ENCODE assay signal across 19 cellular contexts in genomic region chr20:12740647-12741046, GRCh38.
"Had no signal": no experiment of that assay in that cellular context is flagged by ENCODE, and none has a peak within 500 bp of the region (broad histone marks: within the 10 kb centered on the region; RNA-seq: fewer than 3 reads in every experiment).

No MANE protein-coding gene starts in this region.

- H3K4me1 ChIP-seq: gastrocnemius medialis, psoas muscle, sigmoid colon, stomach, thyroid gland had no signal

- H3K27me3 ChIP-seq: dorsolateral prefrontal cortex, gastrocnemius medialis, ovary, sigmoid colon, stomach, thyroid gland had no signal

- H3K9me3 ChIP-seq: gastrocnemius medialis, ovary, psoas muscle, sigmoid colon, thyroid gland had no signal

- H3K4me3 ChIP-seq: dorsolateral prefrontal cortex, gastrocnemius medialis, lung, ovary, psoas muscle, sigmoid colon, stomach, thyroid gland had no signal

- H3K36me3 ChIP-seq: gastrocnemius medialis, ovary, sigmoid colon, stomach, thyroid gland had no signal

- ATAC-seq: gastrocnemius medialis; natural killer cell; psoas muscle; right cardiac atrium; stimulated activated effector memory CD8-positive, alpha-beta T cell treated with anti-CD3 and anti-CD28 coated beads, Interleukin-12 subunit alpha, Interleukin-12 subunit beta, amount 100 ng/mL, for 72 hours had no signal

- H3K27ac ChIP-seq: dorsolateral prefrontal cortex, gastrocnemius medialis, ovary, psoas muscle, sigmoid colon, stomach, thyroid gland had no signal

- DNase-seq: dorsolateral prefrontal cortex; effector CD4-positive, alpha-beta T cell; gastrocnemius medialis; head of caudate nucleus; natural killer cell; occipital lobe; ovary; posterior cingulate gyrus; psoas muscle; right cardiac atrium; sigmoid colon; stimulated activated CD4-positive, alpha-beta T cell treated with anti-CD3 and anti-CD28 coated beads, Interleukin-2, amount 100 ng/mL, for 24 hours; stimulated activated CD4-positive, alpha-beta T cell treated with anti-CD3 and anti-CD28 coated beads, Interleukin-4, amount 100 ng/mL, for 24 hours; stimulated activated naive CD4-positive, alpha-beta T cell treated with Interleukin-2 at 50 U/mL for 16 hours; stomach; thyroid gland; trophoblast cell had no signal
